In genomic region chr1:223726380-223727001, GRCh38 we compare ENCODE assay signal across 1 cellular context.
TF ChIP-seq lines count a peak whose summit lies in the region.

No MANE protein-coding gene starts in this region.

TF ChIP-seq in GM12878, 131 proteins besides CTCF, POLR2A, EP300 and RAD21 (continued from another document and continues in another):
- TF ChIP-seq, protein P1, sequence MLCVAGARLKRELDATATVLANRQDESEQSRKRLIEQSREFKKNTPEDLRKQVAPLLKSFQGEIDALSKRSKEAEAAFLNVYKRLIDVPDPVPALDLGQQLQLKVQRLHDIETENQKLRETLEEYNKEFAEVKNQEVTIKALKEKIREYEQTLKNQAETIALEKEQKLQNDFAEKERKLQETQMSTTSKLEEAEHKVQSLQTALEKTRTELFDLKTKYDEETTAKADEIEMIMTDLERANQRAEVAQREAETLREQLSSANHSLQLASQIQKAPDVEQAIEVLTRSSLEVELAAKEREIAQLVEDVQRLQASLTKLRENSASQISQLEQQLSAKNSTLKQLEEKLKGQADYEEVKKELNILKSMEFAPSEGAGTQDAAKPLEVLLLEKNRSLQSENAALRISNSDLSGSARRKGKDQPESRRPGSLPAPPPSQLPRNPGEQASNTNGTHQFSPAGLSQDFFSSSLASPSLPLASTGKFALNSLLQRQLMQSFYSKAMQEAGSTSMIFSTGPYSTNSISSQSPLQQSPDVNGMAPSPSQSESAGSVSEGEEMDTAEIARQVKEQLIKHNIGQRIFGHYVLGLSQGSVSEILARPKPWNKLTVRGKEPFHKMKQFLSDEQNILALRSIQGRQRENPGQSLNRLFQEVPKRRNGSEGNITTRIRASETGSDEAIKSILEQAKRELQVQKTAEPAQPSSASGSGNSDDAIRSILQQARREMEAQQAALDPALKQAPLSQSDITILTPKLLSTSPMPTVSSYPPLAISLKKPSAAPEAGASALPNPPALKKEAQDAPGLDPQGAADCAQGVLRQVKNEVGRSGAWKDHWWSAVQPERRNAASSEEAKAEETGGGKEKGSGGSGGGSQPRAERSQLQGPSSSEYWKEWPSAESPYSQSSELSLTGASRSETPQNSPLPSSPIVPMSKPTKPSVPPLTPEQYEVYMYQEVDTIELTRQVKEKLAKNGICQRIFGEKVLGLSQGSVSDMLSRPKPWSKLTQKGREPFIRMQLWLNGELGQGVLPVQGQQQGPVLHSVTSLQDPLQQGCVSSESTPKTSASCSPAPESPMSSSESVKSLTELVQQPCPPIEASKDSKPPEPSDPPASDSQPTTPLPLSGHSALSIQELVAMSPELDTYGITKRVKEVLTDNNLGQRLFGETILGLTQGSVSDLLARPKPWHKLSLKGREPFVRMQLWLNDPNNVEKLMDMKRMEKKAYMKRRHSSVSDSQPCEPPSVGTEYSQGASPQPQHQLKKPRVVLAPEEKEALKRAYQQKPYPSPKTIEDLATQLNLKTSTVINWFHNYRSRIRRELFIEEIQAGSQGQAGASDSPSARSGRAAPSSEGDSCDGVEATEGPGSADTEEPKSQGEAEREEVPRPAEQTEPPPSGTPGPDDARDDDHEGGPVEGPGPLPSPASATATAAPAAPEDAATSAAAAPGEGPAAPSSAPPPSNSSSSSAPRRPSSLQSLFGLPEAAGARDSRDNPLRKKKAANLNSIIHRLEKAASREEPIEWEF (IDR thresholded peaks at IDR 0.05; ENCODE audit: insufficient replicate concordance, low read depth, low read length) = no peak
- TF ChIP-seq ELK1 (IDR thresholded peaks at IDR 0.05; ENCODE audit: low read depth, low read length) (no peak), BHLHE40 (IDR thresholded peaks at IDR 0.05; ENCODE audit: borderline replicate concordance in 1 of 2, low read depth in 2 of 2, low read length in 1 of 2) (peak; percentile 48 to 79; a peak in 3 of 4 replicates), TCF3 (IDR thresholded peaks at IDR 0.05; ENCODE audit: borderline replicate concordance, insufficient read depth, low read depth, low read length) (no peak), IKZF2 (IDR thresholded peaks at IDR 0.05) (peak in 1 of 2 experiments; percentile 43; a peak in 3 of 4 replicates), IRF4 (IDR thresholded peaks at IDR 0.05; ENCODE audit: low read depth, low read length) (peak; percentile 88), MTA2 (IDR thresholded peaks at IDR 0.05; ENCODE audit: low read depth) (peak; percentile 49; the same call in 1 of the 2 replicates), CBX5 (IDR thresholded peaks at IDR 0.05; ENCODE audit: low read depth) (no peak), ZNF274 (IDR thresholded peaks at IDR 0.05; ENCODE audit: insufficient read depth, insufficient read length) (no peak), ATF2 (IDR thresholded peaks at IDR 0.05; ENCODE audit: low read length) (peak; percentile 79), NBN (IDR thresholded peaks at IDR 0.05) (0 out of 2 replicates have a peak, but pooled peaks have one; percentile 33), SMAD1 (IDR thresholded peaks at IDR 0.05; ENCODE audit: low read depth, partially characterized antibody) (peak; percentile 89), MAX (IDR thresholded peaks at IDR 0.05; ENCODE audit: low read depth, low read length) (no peak), CBFB (IDR thresholded peaks at IDR 0.05; ENCODE audit: low read depth) (0 out of 2 replicates have a peak, but pooled peaks have one; percentile 30), NR2F1 (conservative IDR thresholded peaks at IDR 0.05) (no peak), STAT3 (IDR thresholded peaks at IDR 0.05; ENCODE audit: low read depth, low read length) (no peak), HDAC6 (IDR thresholded peaks at IDR 0.05; ENCODE audit: unreplicated experiment) (no peak), SMAD5 (IDR thresholded peaks at IDR 0.05; ENCODE audit: low read depth) (no peak), ZNF24 (IDR thresholded peaks at IDR 0.05) (no peak), TCF7 (IDR thresholded peaks at IDR 0.05; ENCODE audit: borderline replicate concordance) (no peak), ZNF207 (IDR thresholded peaks at IDR 0.05; ENCODE audit: borderline replicate concordance) (no peak), NRF1 (conservative IDR thresholded peaks at IDR 0.05; ENCODE audit: low read depth, low read length) (no peak), SP1 (IDR thresholded peaks at IDR 0.05; ENCODE audit: low read depth, low read length) (peak; percentile 16), PAX5 (IDR thresholded peaks at IDR 0.05; ENCODE audit: borderline replicate concordance, low read depth, low read length) (0 out of 2 replicates have a peak, but pooled peaks have one; percentile 42), FOXM1 (IDR thresholded peaks at IDR 0.05; ENCODE audit: low read depth, low read length) (peak; percentile 41; the same call in 1 of the 2 replicates), TCF12 (IDR thresholded peaks at IDR 0.05; ENCODE audit: low read depth, low read length) (peak; percentile 60; the same call in 1 of the 2 replicates), ZBED1 (IDR thresholded peaks at IDR 0.05; ENCODE audit: borderline replicate concordance) (peak; percentile 87), USF2 (IDR thresholded peaks at IDR 0.05; ENCODE audit: borderline replicate concordance, low read depth, low read length) (no peak), TBL1XR1 (IDR thresholded peaks at IDR 0.05; ENCODE audit: low read depth, low read length) (peak; percentile 89; the same call in 1 of the 2 replicates), ETV6 (conservative IDR thresholded peaks at IDR 0.05 in 1 of 2, IDR thresholded peaks at IDR 0.05 in 1 of 2; ENCODE audit: borderline replicate concordance in 1 of 2, low read depth in 1 of 2) (peak in 1 of 2 experiments; percentile 35; a peak in 1 of 4 replicates), FOXK2 (IDR thresholded peaks at IDR 0.05) (no peak), POU2F2 (IDR thresholded peaks at IDR 0.05; ENCODE audit: borderline replicate concordance, low read depth, low read length) (peak; percentile 67; the same call in 1 of the 3 replicates), ZSCAN29 (IDR thresholded peaks at IDR 0.05) (no peak), BRCA1 (IDR thresholded peaks at IDR 0.05; ENCODE audit: low read depth, low read length) (no peak), ZZZ3 (IDR thresholded peaks at IDR 0.05; ENCODE audit: control insufficient read depth, insufficient read length, low read depth) (no peak), ZNF217 (IDR thresholded peaks at IDR 0.05) (no peak), RB1 (IDR thresholded peaks at IDR 0.05; ENCODE audit: borderline replicate concordance) (no peak), SUZ12 (IDR thresholded peaks at IDR 0.05; ENCODE audit: unreplicated experiment) (no peak), SPI1 (IDR thresholded peaks at IDR 0.05; ENCODE audit: borderline replicate concordance, insufficient read depth, low read depth, low read length) (no peak), WRNIP1 (IDR thresholded peaks at IDR 0.05; ENCODE audit: borderline replicate concordance, low read depth, low read length) (no peak), NFXL1 (IDR thresholded peaks at IDR 0.05; ENCODE audit: borderline replicate concordance) (no peak), HDAC2 (IDR thresholded peaks at IDR 0.05) (no peak), SUPT20H (IDR thresholded peaks at IDR 0.05; ENCODE audit: borderline replicate concordance, control insufficient read depth, low read depth, low read length) (no peak), HCFC1 (IDR thresholded peaks at IDR 0.05; ENCODE audit: low read length) (no peak), ASH2L (IDR thresholded peaks at IDR 0.05; ENCODE audit: borderline replicate concordance, low read depth) (no peak), REST (IDR thresholded peaks at IDR 0.05; ENCODE audit: low read depth, low read length) (no peak), POLR2AphosphoS5 (IDR thresholded peaks at IDR 0.05; ENCODE audit: low read length) (no peak), BCL11A (IDR thresholded peaks at IDR 0.05; ENCODE audit: low read depth, low read length) (peak; percentile 87), JUNB (IDR thresholded peaks at IDR 0.05) (peak; percentile 98), CREM (IDR thresholded peaks at IDR 0.05; ENCODE audit: low read depth) (peak; percentile 69)
- TF ChIP-seq, protein P2, sequence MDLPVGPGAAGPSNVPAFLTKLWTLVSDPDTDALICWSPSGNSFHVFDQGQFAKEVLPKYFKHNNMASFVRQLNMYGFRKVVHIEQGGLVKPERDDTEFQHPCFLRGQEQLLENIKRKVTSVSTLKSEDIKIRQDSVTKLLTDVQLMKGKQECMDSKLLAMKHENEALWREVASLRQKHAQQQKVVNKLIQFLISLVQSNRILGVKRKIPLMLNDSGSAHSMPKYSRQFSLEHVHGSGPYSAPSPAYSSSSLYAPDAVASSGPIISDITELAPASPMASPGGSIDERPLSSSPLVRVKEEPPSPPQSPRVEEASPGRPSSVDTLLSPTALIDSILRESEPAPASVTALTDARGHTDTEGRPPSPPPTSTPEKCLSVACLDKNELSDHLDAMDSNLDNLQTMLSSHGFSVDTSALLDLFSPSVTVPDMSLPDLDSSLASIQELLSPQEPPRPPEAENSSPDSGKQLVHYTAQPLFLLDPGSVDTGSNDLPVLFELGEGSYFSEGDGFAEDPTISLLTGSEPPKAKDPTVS (IDR thresholded peaks at IDR 0.05; ENCODE audit: low read depth, low read length) = no peak
- TF ChIP-seq, protein P3, sequence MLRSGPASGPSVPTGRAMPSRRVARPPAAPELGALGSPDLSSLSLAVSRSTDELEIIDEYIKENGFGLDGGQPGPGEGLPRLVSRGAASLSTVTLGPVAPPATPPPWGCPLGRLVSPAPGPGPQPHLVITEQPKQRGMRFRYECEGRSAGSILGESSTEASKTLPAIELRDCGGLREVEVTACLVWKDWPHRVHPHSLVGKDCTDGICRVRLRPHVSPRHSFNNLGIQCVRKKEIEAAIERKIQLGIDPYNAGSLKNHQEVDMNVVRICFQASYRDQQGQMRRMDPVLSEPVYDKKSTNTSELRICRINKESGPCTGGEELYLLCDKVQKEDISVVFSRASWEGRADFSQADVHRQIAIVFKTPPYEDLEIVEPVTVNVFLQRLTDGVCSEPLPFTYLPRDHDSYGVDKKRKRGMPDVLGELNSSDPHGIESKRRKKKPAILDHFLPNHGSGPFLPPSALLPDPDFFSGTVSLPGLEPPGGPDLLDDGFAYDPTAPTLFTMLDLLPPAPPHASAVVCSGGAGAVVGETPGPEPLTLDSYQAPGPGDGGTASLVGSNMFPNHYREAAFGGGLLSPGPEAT (IDR thresholded peaks at IDR 0.05; ENCODE audit: low read depth) = peak; percentile 67; the same call in 1 of the 2 replicates
